1 cellular context compared by ENCODE assay signal in the genomic region with DNA sequence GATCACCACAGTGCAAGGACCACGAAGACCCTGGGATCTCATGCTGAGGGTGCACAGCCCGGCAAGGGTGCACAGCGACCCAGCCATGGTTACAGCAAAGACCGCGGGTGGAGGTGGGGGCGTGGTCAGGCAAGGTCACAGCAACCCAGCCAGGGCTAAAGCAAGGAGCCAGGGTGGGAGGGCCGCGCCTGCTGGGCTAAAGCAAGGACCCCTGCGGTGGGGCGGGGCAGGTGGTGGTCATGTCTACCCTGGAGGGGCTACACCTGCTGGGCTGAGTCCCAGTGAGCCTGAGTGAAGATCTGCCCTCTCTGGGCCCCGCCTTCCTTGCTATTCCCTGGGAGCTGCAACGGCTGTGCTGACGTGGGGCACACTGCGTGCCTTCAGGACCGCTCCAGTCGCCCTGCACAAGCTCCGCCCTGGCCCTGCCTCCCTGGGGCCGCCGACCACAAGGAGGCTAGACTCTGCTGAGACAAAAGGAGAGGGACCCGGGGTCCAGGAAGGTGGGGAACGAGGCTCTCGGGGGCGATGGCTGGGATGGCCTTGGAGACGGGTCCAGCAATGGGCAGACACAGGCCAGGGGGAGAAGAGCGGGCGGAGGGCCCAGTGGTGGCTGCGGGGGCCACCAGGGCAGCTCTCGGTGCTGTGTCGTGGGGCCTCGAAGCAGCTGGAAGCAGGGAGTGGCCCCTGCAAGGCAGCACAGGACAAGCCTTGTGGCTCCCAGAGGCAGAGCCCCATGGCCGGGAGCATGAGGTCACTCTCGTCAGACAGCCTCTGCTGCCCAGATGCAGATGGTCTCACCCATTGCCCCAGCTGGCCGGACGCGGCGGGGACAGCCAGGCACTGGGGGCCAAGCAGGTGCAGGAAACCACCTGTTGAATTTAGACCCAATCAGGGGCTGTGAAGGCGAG.
TF ChIP-seq lines count a peak whose summit lies in the region.

No MANE protein-coding gene starts in this region.

TF ChIP-seq in HEK293T, 16 proteins besides CTCF, POLR2A, EP300 and RAD21 (continued from another document):
- TF ChIP-seq, protein P1, sequence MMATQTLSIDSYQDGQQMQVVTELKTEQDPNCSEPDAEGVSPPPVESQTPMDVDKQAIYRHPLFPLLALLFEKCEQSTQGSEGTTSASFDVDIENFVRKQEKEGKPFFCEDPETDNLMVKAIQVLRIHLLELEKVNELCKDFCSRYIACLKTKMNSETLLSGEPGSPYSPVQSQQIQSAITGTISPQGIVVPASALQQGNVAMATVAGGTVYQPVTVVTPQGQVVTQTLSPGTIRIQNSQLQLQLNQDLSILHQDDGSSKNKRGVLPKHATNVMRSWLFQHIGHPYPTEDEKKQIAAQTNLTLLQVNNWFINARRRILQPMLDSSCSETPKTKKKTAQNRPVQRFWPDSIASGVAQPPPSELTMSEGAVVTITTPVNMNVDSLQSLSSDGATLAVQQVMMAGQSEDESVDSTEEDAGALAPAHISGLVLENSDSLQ (IDR thresholded peaks at IDR 0.05): no peak
- TF ChIP-seq LEF1 (IDR thresholded peaks at IDR 0.05; ENCODE audit: borderline replicate concordance) (no peak), ARNT (IDR thresholded peaks at IDR 0.05) (no peak)
TF ChIP-seq in HEK293T: peak in this region for 0.
